In genomic region chr12:8950287-8950574, GRCh38 we compare ENCODE assay signal across 8 cellular contexts. TPM values are rescaled to one million over a fixed set of nuclear protein-coding genes. Genes with fewer than 3 reads are reported as not detected.
A peak's percentile ranks its signal among the peaks of the same experiment; 100 is the strongest.
DNase-seq lines count a peak whose midpoint lies in the region; ATAC-seq, FAIRE-seq and TF ChIP-seq lines count a peak whose summit lies in the region.

No MANE protein-coding gene starts in this region.

- no peaks in the 10 kb centered on the region for H3K27me3 Mint-ChIP-seq in Calu3 (ENCODE audit: unreplicated experiment)
- H3K27me3 Mint-ChIP-seq in GM23338 (ENCODE audit: insufficient read depth, low read depth, poor library complexity), result peaks cover 3% of the 10 kb centered on the region

- peak overlapping the region; percentile 97 for H3K27ac ChIP-seq in GM23338 (ENCODE audit: low read depth)
- peak overlapping the region; percentile 90 for H3K27ac ChIP-seq in RWPE1
- peak overlapping the region; percentile 96 to 98 (median 98) for H3K27ac ChIP-seq in esophagus muscularis mucosa (replicated peaks in 1 of 4)
- peak overlapping the region; percentile 90 to 97 for H3K27ac ChIP-seq in prostate gland

- peaks cover 40% of the 10 kb centered on the region for H3K36me3 Mint-ChIP-seq in Calu3 (ENCODE audit: insufficient read depth, unreplicated experiment)
- peaks cover 47% of the 10 kb centered on the region for H3K36me3 Mint-ChIP-seq in GM23338 (ENCODE audit: low read depth)

- intact Hi-C loops in Calu3 (cut with micrococcal nuclease; ENCODE audit: unreplicated experiment) (loop anchor here (5.0 kb wide), 1 partner anchor 87 kb away; no protein-coding TSS in a partner anchor), esophagus muscularis mucosa (cut with DNase I) (loop anchor here (5.0 kb wide), 1 partner anchor 87 kb away; no protein-coding TSS in a partner anchor), prostate gland (cut with DNase I) (loop anchor here (5.0 to 10.0 kb wide), 2 partner anchors 43 to 85 kb away; no protein-coding TSS in a partner anchor)

- no peaks in the 10 kb centered on the region for H3K9me3 ChIP-seq in esophagus muscularis mucosa
- no peaks in the 10 kb centered on the region for H3K9me3 ChIP-seq in prostate gland

- peak overlapping the region; percentile 86 for H2AFZ ChIP-seq in GM23338

- peaks cover 43% of the 10 kb centered on the region for H3K79me2 ChIP-seq in GM23338 (replicated peaks; ENCODE audit: insufficient read depth)

- ATAC-seq in GM23338 (peak; percentile 6), GM21360 (IDR thresholded peaks at IDR 0.05; ENCODE audit: unreplicated experiment) (no peak)

- TF ChIP-seq EP300 in esophagus muscularis mucosa (IDR thresholded peaks at IDR 0.05), result no peak

- TF ChIP-seq POLR2A in esophagus muscularis mucosa (IDR thresholded peaks at IDR 0.05; ENCODE audit: low read depth) (no peak), prostate gland (IDR thresholded peaks at IDR 0.05) (no peak)

- no peaks in the 10 kb centered on the region for H3K9me2 ChIP-seq in GM23338 (ENCODE audit: insufficient read depth)

- peaks cover 6% of the 10 kb centered on the region for H3K9me3 Mint-ChIP-seq in Calu3 (ENCODE audit: low read depth, unreplicated experiment)
- H3K9me3 Mint-ChIP-seq in GM23338, result peaks cover 35% of the 10 kb centered on the region

- H3F3A ChIP-seq in GM23338 (replicated peaks; ENCODE audit: low read depth), result peaks cover 16% of the 10 kb centered on the region

- no peak for FAIRE-seq in urothelium cell line (lab: Jason Lieb, UNC)

- H3K4me3 ChIP-seq in GM23338 (peak overlapping the region; percentile 86), esophagus muscularis mucosa (peak overlapping the region; percentile 78 to 91 (median 86)), prostate gland (peak overlapping the region; percentile 65 to 70)

- peak overlapping the region; percentile 95 for H3K4me2 ChIP-seq in GM23338

- TSS peak; percentile 53 for BruUV-seq in Calu3 (replicated peaks; lab: Mats Ljungman, UMichigan)

- TF ChIP-seq CTCF in Calu3 (IDR thresholded peaks at IDR 0.05; ENCODE audit: unreplicated experiment) (no peak), GM23338 (conservative IDR thresholded peaks at IDR 0.05; ENCODE audit: low read depth in 2 of 2) (no peak), RWPE1 (conservative IDR thresholded peaks at IDR 0.05; ENCODE audit: low read depth) (no peak), esophagus muscularis mucosa (IDR thresholded peaks at IDR 0.05) (no peak), prostate gland (IDR thresholded peaks at IDR 0.05) (no peak)

- H3K4me1 Mint-ChIP-seq in Calu3 (ENCODE audit: low read depth, unreplicated experiment) (peaks cover 20% of the 10 kb centered on the region), GM23338 (peaks cover 12% of the 10 kb centered on the region)

- peaks cover 12% of the 10 kb centered on the region; the same call in 1 of the 2 replicates for H3K4me1 ChIP-seq in GM23338 (ENCODE audit: insufficient read depth)
- H3K4me1 ChIP-seq in esophagus muscularis mucosa, result peaks cover 22 to 35% (median 31%) of the 10 kb centered on the region in 4 donors
- H3K4me1 ChIP-seq in prostate gland (replicated peaks), result peaks cover 4% of the 10 kb centered on the region

- DNase-seq in Calu3, result no peak
- DNase-seq in GM23338 (ENCODE audit: low spot score), result no peak
- DNase-seq in RWPE1 (ENCODE audit: low spot score), result no peak
- DNase-seq in esophagus muscularis mucosa (ENCODE audit: extremely low spot score), result no peak
- no peak for DNase-seq in prostate gland (ENCODE audit: low spot score)
- DNase-seq in urothelium cell line (ENCODE audit: low spot score), result no peak
- DNase-seq in NCI-H446 (lab: John Stamatoyannopoulos, UW), result no peak

- 2% methylated on average over 7 of the region's 7 CpGs for WGBS in esophagus muscularis mucosa
- 2% methylated on average over 7 of the region's 7 CpGs for WGBS in prostate gland

- H3K4me3 Mint-ChIP-seq in Calu3 (ENCODE audit: low read depth, unreplicated experiment), result peak overlapping the region; percentile 87
- peak overlapping the region; percentile 91 for H3K4me3 Mint-ChIP-seq in GM23338

- POLR2A ChIA-PET in RWPE1 (lab: Yijun Ruan, JAX; ENCODE audit: low non-redundant PET), result interaction anchor here (1.0 kb wide), 1 partner anchor 11 kb away, joined by 3 read pairs; no protein-coding TSS in a partner anchor

- peaks cover 20% of the 10 kb centered on the region; the same call in 1 of the 2 replicates for H3K36me3 ChIP-seq in GM23338 (ENCODE audit: insufficient read depth)
- H3K36me3 ChIP-seq in esophagus muscularis mucosa, result peaks cover 0 to 15% (median 11%) of the 10 kb centered on the region in 4 donors
- no peaks in the 10 kb centered on the region for H3K36me3 ChIP-seq in prostate gland

- H3K27ac Mint-ChIP-seq in Calu3 (ENCODE audit: unreplicated experiment) (peak overlapping the region; percentile 87), GM23338 (peak overlapping the region; percentile 85)

- CTCF ChIA-PET in Calu3 (lab: Charles Lee) (interaction anchor here (0.6 to 1.8 kb wide), 5 partner anchors 38 to 99 kb away, joined by 3 to 7 read pairs (median 5); no protein-coding TSS in a partner anchor), RWPE1 (lab: Yijun Ruan, JAX) (interaction anchor here (0.5 to 1.8 kb wide), 4 partner anchors 12 to 148 kb away, joined by 3 to 7 read pairs (median 6); no protein-coding TSS in a partner anchor)

- peaks cover 27% of the 10 kb centered on the region for H4K20me1 ChIP-seq in GM23338 (replicated peaks; ENCODE audit: insufficient read depth)

- H3K27me3 ChIP-seq in GM23338 (ENCODE audit: insufficient read depth) (no peaks in the 10 kb centered on the region), esophagus muscularis mucosa (no peaks in the 10 kb centered on the region), prostate gland (replicated peaks; ENCODE audit: insufficient read depth) (no peaks in the 10 kb centered on the region)

TF ChIP-seq in GM23338, 12 proteins besides CTCF, POLR2A, EP300 and RAD21 (continues in another document):
- TF ChIP-seq JUNB (IDR thresholded peaks at IDR 0.05; ENCODE audit: unreplicated experiment) (no peak), EZH2phosphoT487 (IDR thresholded peaks at IDR 0.05; ENCODE audit: unreplicated experiment) (no peak), EZH2 (IDR thresholded peaks at IDR 0.05; ENCODE audit: low read depth, unreplicated experiment) (no peak), REST (IDR thresholded peaks at IDR 0.05; ENCODE audit: unreplicated experiment) (no peak), POLR2AphosphoS5 (IDR thresholded peaks at IDR 0.05; ENCODE audit: low read depth) (no peak), ZNF114 (CRISPR knock-in tag; IDR thresholded peaks at IDR 0.05) (no peak), STAT1 (IDR thresholded peaks at IDR 0.05; ENCODE audit: unreplicated experiment) (no peak), ZNF331 (CRISPR knock-in tag; IDR thresholded peaks at IDR 0.05; ENCODE audit: low read depth) (no peak)

RNA-seq across cellular contexts. Expression of gene M6PR, which starts 0.8 kb away (rescaled TPM):
- total RNA-seq in Calu3 (2022) (241 and 256 TPM in 2 replicates), esophagus muscularis mucosa (10 to 100 TPM; 72.0 to 96.3 (median 88.5) TPM), prostate gland (100 to 1,000 TPM; 128 to 141 TPM)
- 66.8 and 103 TPM in 2 replicates for total RNA-seq in GM23338 (2014; rRNA removed; shearing (Covaris generic))
- polyA plus RNA-seq in GM23338 (2016; fragmentation: Nextera tagmentation; extraction: Ambion mirVana), result 147 and 159 TPM in 2 replicates

RNA-seq across cellular contexts. Expression of gene PHC1, which starts 35.9 kb away (rescaled TPM):
- total RNA-seq in Calu3 (2022) (23.0 and 27.9 TPM in 2 replicates), esophagus muscularis mucosa (10 to 100 TPM; 33.2 to 51.6 (median 43.7) TPM), prostate gland (100 to 1,000 TPM in 1 of 2 donors, 10 to 100 TPM in 1; 38.2 to 104 TPM)
- total RNA-seq in GM23338 (2014; rRNA removed; shearing (Covaris generic)), result 1,003 and 1,069 TPM in 2 replicates
- 252 and 303 TPM in 2 replicates for polyA plus RNA-seq in GM23338 (2016; fragmentation: Nextera tagmentation; extraction: Ambion mirVana)

RNA-seq across cellular contexts. Expression of gene KLRG1, which starts 39.1 kb away (rescaled TPM):
- total RNA-seq in Calu3 (2022) (0.38 and 0.66 TPM in 2 replicates), esophagus muscularis mucosa (1 to 10 TPM; 1.5 to 2.2 (median 1.8) TPM), prostate gland (1 to 10 TPM in 1 of 2 donors, under 1 TPM in 1; 0.36 to 4.5 TPM)
- total RNA-seq in GM23338 (2014; rRNA removed; shearing (Covaris generic)), result 5.1 and 8.0 TPM in 2 replicates
- polyA plus RNA-seq in GM23338 (2016; fragmentation: Nextera tagmentation; extraction: Ambion mirVana), result 6.0 and 7.9 TPM in 2 replicates
